ENCODE assay signal across 26 cellular contexts in the genomic region with DNA sequence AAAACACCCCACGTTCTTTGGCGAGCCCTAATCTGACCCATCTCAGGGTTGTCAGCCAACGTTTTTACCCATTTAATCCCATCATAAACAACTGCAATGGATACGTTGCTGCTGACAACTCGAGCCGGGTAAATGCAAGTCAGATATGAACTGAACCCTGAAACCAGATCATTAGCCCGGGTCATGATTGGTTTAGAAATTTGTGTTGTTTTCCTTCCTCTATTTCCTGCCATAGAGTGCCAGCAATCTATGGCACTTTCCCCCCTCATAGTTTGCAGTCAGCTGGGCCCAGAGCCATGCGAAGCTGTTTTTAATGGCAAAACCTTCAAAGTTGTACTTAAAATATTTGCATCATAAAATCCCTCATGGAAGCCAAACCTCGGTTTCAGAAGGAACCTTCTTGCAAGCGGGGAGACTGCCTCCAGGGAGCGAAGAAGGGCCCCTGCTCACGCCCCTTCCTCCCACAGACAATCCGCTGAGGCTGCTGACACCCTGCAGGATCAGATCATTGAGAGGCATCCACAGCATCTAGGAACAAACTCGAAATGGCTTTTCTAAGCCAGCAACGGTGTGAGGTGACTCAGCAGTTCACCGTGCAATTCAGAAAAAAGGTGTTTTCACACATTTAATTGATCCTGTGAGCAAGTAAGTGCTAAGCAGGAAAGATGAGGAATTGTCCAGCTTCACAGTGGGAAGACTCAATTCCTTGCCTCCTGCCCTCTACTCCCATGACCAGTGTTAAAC.
A peak's percentile ranks its signal among the peaks of the same experiment; 100 is the strongest.
DNase-seq lines count a peak whose midpoint lies in the region; ATAC-seq and TF ChIP-seq lines count a peak whose summit lies in the region.
"Had no signal": no experiment of that assay in that cellular context is flagged by ENCODE, and none has a peak within 500 bp of the region (broad histone marks: within the 10 kb centered on the region; RNA-seq: fewer than 3 reads in every experiment).

No MANE protein-coding gene starts in this region.

- no peak for ATAC-seq in GM19463 (IDR thresholded peaks at IDR 0.05; ENCODE audit: unreplicated experiment)
- no peak for ATAC-seq in T-helper 17 cell
- ATAC-seq: activated T-cell treated with anti-CD3 and anti-CD28 coated beads, Interleukin-2, amount 50 U/mL, for 4 hours; lower lobe of right lung had no signal

- H3K27ac ChIP-seq in hepatocyte: no peak overlapping the region
- H3K27ac ChIP-seq: cardiac muscle cell, lower lobe of right lung, neutrophil had no signal

- no peak overlapping the region for H2AFZ ChIP-seq in hepatocyte

- peaks cover 4% of the 10 kb centered on the region for H3K9me3 Mint-ChIP-seq in progenitor cell of endocrine pancreas (ENCODE audit: low read depth)
- H3K9me3 Mint-ChIP-seq: activated T-cell treated with anti-CD3 and anti-CD28 coated beads, Interleukin-2, amount 50 U/mL, for 4 hours had no signal

- peak overlapping the region; percentile 57 for H3K27ac Mint-ChIP-seq in progenitor cell of endocrine pancreas
- no peak overlapping the region for H3K27ac Mint-ChIP-seq in T-helper 17 cell
- H3K27ac Mint-ChIP-seq: activated naive CD4-positive, alpha-beta T cell treated with anti-CD3 and anti-CD28 coated beads, Interleukin-2, amount 10 ng/mL, durations not matched to agents 7 days and 5 days had no signal

- TF ChIP-seq CTCF in hepatocyte (IDR thresholded peaks at IDR 0.05; ENCODE audit: poor library complexity): no peak
- no peak for TF ChIP-seq CTCF in progenitor cell of endocrine pancreas (IDR thresholded peaks at IDR 0.05; ENCODE audit: unreplicated experiment)

- no peak overlapping the region for H3K4me3 ChIP-seq in hepatocyte
- H3K4me3 ChIP-seq: cardiac muscle cell, lower lobe of right lung had no signal

- no peaks in the 10 kb centered on the region for H3K36me3 ChIP-seq in hepatocyte (replicated peaks; ENCODE audit: insufficient read depth, low read depth)
- H3K36me3 ChIP-seq: cardiac muscle cell, lower lobe of right lung, neutrophil had no signal

- H3K36me3 Mint-ChIP-seq in progenitor cell of endocrine pancreas (ENCODE audit: insufficient read depth) (peaks cover 8% of the 10 kb centered on the region), T-helper 17 cell (ENCODE audit: low read depth) (no peaks in the 10 kb centered on the region)
- H3K36me3 Mint-ChIP-seq: activated naive CD4-positive, alpha-beta T cell treated with anti-CD3 and anti-CD28 coated beads, Interleukin-2, amount 10 ng/mL, durations not matched to agents 7 days and 5 days had no signal

- DNase-seq in CMK (ENCODE audit: low read depth) (peak; percentile 8), astrocyte of the hippocampus (ENCODE audit: low read depth, low spot score) (peak; percentile 70), hepatocyte (ENCODE audit: low spot score) (no peak), progenitor cell of endocrine pancreas (ENCODE audit: low spot score, unreplicated experiment) (no peak), HCEC 1CT (no peak), NCI-H1092 (lab: John Stamatoyannopoulos, UW) (no peak), T-helper 17 cell (no peak)
- DNase-seq: ACHN; activated CD4-positive, alpha-beta T cell treated with anti-CD3 and anti-CD28 coated beads for 1 hour; activated CD8-positive, alpha-beta memory T cell treated with anti-CD3 and anti-CD28 coated beads for 24 hours; activated naive CD4-positive, alpha-beta T cell treated with anti-CD3 and anti-CD28 coated beads, Interleukin-2, amount 10 ng/mL, durations not matched to agents 7 days and 5 days; activated T-cell treated with anti-CD3 and anti-CD28 coated beads, Interleukin-2, amount 50 U/mL, for 4 hours; cortex of kidney; islet precursor cell; lower lobe of right lung; NCI-H1105 treated with DMSO at 0.1 percent for 48 hours; NCI-H2029 treated with DMSO at 0.1 percent for 48 hours; NCI-H345; NCI-H82; OCI-M1; SHP77; stimulated activated CD4-positive, alpha-beta T cell treated with anti-CD3 and anti-CD28 coated beads, Interleukin-15, amount 100 ng/mL, for 24 hours; SW 1271 had no signal

- no peak overlapping the region for H3K4me3 Mint-ChIP-seq in progenitor cell of endocrine pancreas (ENCODE audit: low read depth)
- H3K4me3 Mint-ChIP-seq in T-helper 17 cell: no peak overlapping the region
- H3K4me3 Mint-ChIP-seq: activated naive CD4-positive, alpha-beta T cell treated with anti-CD3 and anti-CD28 coated beads, Interleukin-2, amount 10 ng/mL, durations not matched to agents 7 days and 5 days; activated T-cell treated with anti-CD3 and anti-CD28 coated beads, Interleukin-2, amount 50 U/mL, for 4 hours had no signal

- H3K79me2 ChIP-seq in hepatocyte: no peaks in the 10 kb centered on the region

- H3K27me3 ChIP-seq in hepatocyte: no peaks in the 10 kb centered on the region
- H3K27me3 ChIP-seq: cardiac muscle cell, neutrophil had no signal

- H3K4me1 Mint-ChIP-seq in progenitor cell of endocrine pancreas (ENCODE audit: low read depth) (peaks cover 6% of the 10 kb centered on the region), T-helper 17 cell (no peaks in the 10 kb centered on the region)
- H3K4me1 Mint-ChIP-seq: activated naive CD4-positive, alpha-beta T cell treated with anti-CD3 and anti-CD28 coated beads, Interleukin-2, amount 10 ng/mL, durations not matched to agents 7 days and 5 days had no signal

- H4K20me1 ChIP-seq in hepatocyte (ENCODE audit: insufficient read depth, poor library complexity, severe bottlenecking): no peaks in the 10 kb centered on the region

- H3K9me2 ChIP-seq in hepatocyte (replicated peaks; ENCODE audit: insufficient read depth): no peaks in the 10 kb centered on the region

- 40% methylated on average over 16 of the region's 16 CpGs for WGBS in hepatocyte (ENCODE audit: low lambda C conversion rate, missing lambda C conversion rate)

- H3K27me3 Mint-ChIP-seq in progenitor cell of endocrine pancreas (peaks cover 8% of the 10 kb centered on the region), T-helper 17 cell (peaks cover 10% of the 10 kb centered on the region)
- H3K27me3 Mint-ChIP-seq: activated naive CD4-positive, alpha-beta T cell treated with anti-CD3 and anti-CD28 coated beads, Interleukin-2, amount 10 ng/mL, durations not matched to agents 7 days and 5 days had no signal

- peak overlapping the region; percentile 3 for H3K4me2 ChIP-seq in hepatocyte

- H3K9me3 ChIP-seq in hepatocyte (ENCODE audit: low read depth) (no peaks in the 10 kb centered on the region), T-helper 17 cell (ENCODE audit: control insufficient read depth, low read length, poor library complexity, severe bottlenecking) (no peaks in the 10 kb centered on the region)
- H3K9me3 ChIP-seq: lower lobe of right lung, neutrophil had no signal

- no peaks in the 10 kb centered on the region for H3K4me1 ChIP-seq in hepatocyte (ENCODE audit: insufficient read depth)

Comparison
In these comparisons a context has a peak if more than half of its experiments do, and no peak if none do; other contexts are left out.
1. DNase-seq: peak in CMK (single experiment) and astrocyte of the hippocampus (single experiment); none in hepatocyte (single experiment), progenitor cell of endocrine pancreas (single experiment), HCEC 1CT (single experiment), NCI-H1092 (single experiment) and T-helper 17 cell (0 of 3).